Comparison of ENCODE assay signal across 10 cellular contexts in genomic region chr16:81601008-81601428, GRCh38.
DNase-seq lines count a peak whose midpoint lies in the region; ATAC-seq and TF ChIP-seq lines count a peak whose summit lies in the region.
"Had no signal": no experiment of that assay in that cellular context is flagged by ENCODE, and none has a peak within 500 bp of the region (broad histone marks: within the 10 kb centered on the region; RNA-seq: fewer than 3 reads in every experiment).

No MANE protein-coding gene starts in this region.

- in situ Hi-C loops in Panc1 (cut with HindIII; ENCODE audit: low pct_unique_long_range_greater_than_20kb, low sequenced_read_pairs), result no loop called here

- H3K27me3 ChIP-seq in Panc1 (ENCODE audit: control insufficient read depth, insufficient read depth, low read length), result no peaks in the 10 kb centered on the region
- H3K27me3 ChIP-seq in esophagus squamous epithelium, result no peaks in the 10 kb centered on the region
- no peaks in the 10 kb centered on the region for H3K27me3 ChIP-seq in prostate gland (replicated peaks; ENCODE audit: insufficient read depth)

- H3K36me3 ChIP-seq in Panc1 (ENCODE audit: control insufficient read depth, insufficient read depth, low read length) (no peaks in the 10 kb centered on the region), esophagus squamous epithelium (no peaks in the 10 kb centered on the region), prostate gland (no peaks in the 10 kb centered on the region)

- WGBS in esophagus squamous epithelium, 2 donors, result 22 to 39% methylated on average over 5 to 8 of the region's 9 CpGs
- WGBS in prostate gland, result 31% methylated on average over 9 of the region's 9 CpGs

- H3K4me3 ChIP-seq in Panc1 (ENCODE audit: low read depth in 2 of 2, low read length in 2 of 2) (no peak overlapping the region), esophagus squamous epithelium (no peak overlapping the region), prostate gland (no peak overlapping the region)

- intact Hi-C loops in Panc1 (cut with micrococcal nuclease; ENCODE audit: unreplicated experiment) (no loop called here), esophagus squamous epithelium (cut with DNase I) (no loop called here), prostate gland (cut with DNase I) (no loop called here)

- peaks cover 35% of the 10 kb centered on the region for H3K4me1 ChIP-seq in Panc1 (ENCODE audit: control insufficient read depth, insufficient read depth, low read length)
- peaks cover 32 to 88% (median 40%) of the 10 kb centered on the region in 3 donors for H3K4me1 ChIP-seq in esophagus squamous epithelium
- H3K4me1 ChIP-seq in prostate gland (replicated peaks), result peaks cover 25% of the 10 kb centered on the region

- no peaks in the 10 kb centered on the region for H3K27me3 Mint-ChIP-seq in T-cell
- no peaks in the 10 kb centered on the region for H3K27me3 Mint-ChIP-seq in stimulated activated memory B cell treated with anti-CD40 and anti-IgM and Interleukin-4, amounts not matched to agents 10 μg/mL and 1 μg/mL and 100 μg/mL, for 72 hours

- TF ChIP-seq POLR2A in esophagus squamous epithelium (IDR thresholded peaks at IDR 0.05), result peak in 2 of 4 donors; percentile 54 to 80
- peak; percentile 59 for TF ChIP-seq POLR2A in prostate gland (IDR thresholded peaks at IDR 0.05)

- H3K27ac ChIP-seq in Panc1 (ENCODE audit: low read length), result no peak overlapping the region
- H3K27ac ChIP-seq in esophagus squamous epithelium, result peak overlapping the region; percentile 75 to 89 (median 85)
- peak overlapping the region; percentile 79 to 84 for H3K27ac ChIP-seq in prostate gland

- H3K9me3 Mint-ChIP-seq in T-cell, result no peaks in the 10 kb centered on the region
- no peaks in the 10 kb centered on the region for H3K9me3 Mint-ChIP-seq in stimulated activated memory B cell treated with anti-CD40 and anti-IgM and Interleukin-4, amounts not matched to agents 10 μg/mL and 1 μg/mL and 100 μg/mL, for 72 hours
- H3K9me3 Mint-ChIP-seq: activated naive CD4-positive, alpha-beta T cell treated with anti-CD3 and anti-CD28 coated beads for 36 hours had no signal

- peaks cover 6% of the 10 kb centered on the region for H3K36me3 Mint-ChIP-seq in T-cell
- H3K36me3 Mint-ChIP-seq in stimulated activated memory B cell treated with anti-CD40 and anti-IgM and Interleukin-4, amounts not matched to agents 10 μg/mL and 1 μg/mL and 100 μg/mL, for 72 hours, result no peaks in the 10 kb centered on the region

- peak; percentile 68 for DNase-seq in EH (ENCODE audit: low read depth)
- no peak for DNase-seq in Panc1 (ENCODE audit: low read depth, low spot score)
- no peak for DNase-seq in esophagus squamous epithelium (lab: John Stamatoyannopoulos, UW)
- DNase-seq in prostate gland (ENCODE audit: low spot score), result peak; percentile 81
- DNase-seq in T-cell, result no peak
- DNase-seq: activated naive CD4-positive, alpha-beta T cell treated with anti-CD3 and anti-CD28 coated beads for 36 hours; GF-D8 had no signal

- ATAC-seq in Panc1 (peak; percentile 15; the same call in 1 of the 2 replicates), HG02981 (IDR thresholded peaks at IDR 0.05; ENCODE audit: unreplicated experiment) (no peak), T-cell (replicated peaks in 1 of 4) (no peak), HG03159 (IDR thresholded peaks at IDR 0.05; ENCODE audit: unreplicated experiment) (no peak)
- no peak for ATAC-seq in stimulated activated memory B cell treated with anti-CD40 and anti-IgM and Interleukin-4, amounts not matched to agents 10 μg/mL and 1 μg/mL and 100 μg/mL, for 72 hours

- peaks cover 19 to 22% (median 20%) of the 10 kb centered on the region in 3 donors for H3K4me1 Mint-ChIP-seq in T-cell
- H3K4me1 Mint-ChIP-seq in stimulated activated memory B cell treated with anti-CD40 and anti-IgM and Interleukin-4, amounts not matched to agents 10 μg/mL and 1 μg/mL and 100 μg/mL, for 72 hours, result peaks cover 51% of the 10 kb centered on the region

- no peak overlapping the region for H3K27ac Mint-ChIP-seq in T-cell
- no peak overlapping the region for H3K27ac Mint-ChIP-seq in stimulated activated memory B cell treated with anti-CD40 and anti-IgM and Interleukin-4, amounts not matched to agents 10 μg/mL and 1 μg/mL and 100 μg/mL, for 72 hours

- no peak overlapping the region for H3K4me3 Mint-ChIP-seq in T-cell
- no peak overlapping the region for H3K4me3 Mint-ChIP-seq in stimulated activated memory B cell treated with anti-CD40 and anti-IgM and Interleukin-4, amounts not matched to agents 10 μg/mL and 1 μg/mL and 100 μg/mL, for 72 hours
- H3K4me3 Mint-ChIP-seq: activated naive CD4-positive, alpha-beta T cell treated with anti-CD3 and anti-CD28 coated beads for 36 hours had no signal

- TF ChIP-seq CTCF in Panc1 (IDR thresholded peaks at IDR 0.05) (no peak), esophagus squamous epithelium (IDR thresholded peaks at IDR 0.05) (no peak), prostate gland (IDR thresholded peaks at IDR 0.05) (no peak)

- H3K9me3 ChIP-seq in Panc1 (ENCODE audit: control insufficient read depth, insufficient read depth, low read depth, low read length) (no peaks in the 10 kb centered on the region), esophagus squamous epithelium (no peaks in the 10 kb centered on the region), prostate gland (no peaks in the 10 kb centered on the region)

- no TSS peak for BruUV-seq in Panc1 (replicated peaks; lab: Mats Ljungman, UMichigan)

- POLR2A ChIA-PET in Panc1 (lab: Charles Lee), result no interaction called here
- POLR2A ChIA-PET in T-cell (lab: Charles Lee), result interaction anchor here in 1 of 2 donors (0.5 kb wide), 1 partner anchor 114 kb away, joined by 7 read pairs; no protein-coding TSS in a partner anchor

- CTCF ChIA-PET in Panc1 (lab: Charles Lee), result no interaction called here
- CTCF ChIA-PET in T-cell (lab: Charles Lee), result interaction anchor here in 1 of 2 donors (0.5 to 0.7 kb wide), 2 partner anchors 57 to 225 kb away, joined by 3 read pairs; no protein-coding TSS in a partner anchor

Comparison
In these comparisons a context has a peak if more than half of its experiments do, and no peak if none do; other contexts are left out.
1. DNase-seq: peak in EH (single experiment) and prostate gland (single experiment); none in Panc1 (single experiment), esophagus squamous epithelium (single experiment) and T-cell (0 of 34).